27 cellular contexts compared by ENCODE assay signal in genomic region chr3:69675773-69676660, GRCh38.
DNase-seq lines count a peak whose midpoint lies in the region; ATAC-seq, FAIRE-seq and TF ChIP-seq lines count a peak whose summit lies in the region.
"Had no signal": no experiment of that assay in that cellular context is flagged by ENCODE, and none has a peak within 500 bp of the region (broad histone marks: within the 10 kb centered on the region; RNA-seq: fewer than 3 reads in every experiment).

No MANE protein-coding gene starts in this region.

- peak; percentile 68 for ATAC-seq in body of pancreas
- no peak for ATAC-seq in HG03025 (IDR thresholded peaks at IDR 0.05; ENCODE audit: low FRiP score, unreplicated experiment)
- ATAC-seq: CD8-positive, alpha-beta T cell; effector memory CD8-positive, alpha-beta T cell; GM23338 had no signal

- H2AFZ ChIP-seq in keratinocyte (ENCODE audit: control insufficient read depth, low read length) = no peak overlapping the region
- no peak overlapping the region for H2AFZ ChIP-seq in osteoblast (ENCODE audit: low read length)
- H2AFZ ChIP-seq: GM23338 had no signal

- intact Hi-C loops in body of pancreas (cut with DNase I) = loop anchor here (10.0 kb wide), 1 partner anchor 511 kb away; no protein-coding TSS in a partner anchor

- H3K4me1 Mint-ChIP-seq in activated T-cell treated with anti-CD3 and anti-CD28 coated beads, Interleukin-2, amount 50 U/mL, for 24 hours (ENCODE audit: low read depth) = no peaks in the 10 kb centered on the region
- H3K4me1 Mint-ChIP-seq: activated B cell treated with CpG ODN at 0.5 μM for 24 hours; activated naive CD8-positive, alpha-beta T cell treated with anti-CD3 and anti-CD28 coated beads, Interleukin-2, amount 10 ng/mL, durations not matched to agents 7 days and 5 days; GM23338 had no signal

- H3K36me3 Mint-ChIP-seq in activated T-cell treated with anti-CD3 and anti-CD28 coated beads, Interleukin-2, amount 50 U/mL, for 24 hours (ENCODE audit: low read depth) = no peaks in the 10 kb centered on the region
- H3K36me3 Mint-ChIP-seq: activated naive CD8-positive, alpha-beta T cell treated with anti-CD3 and anti-CD28 coated beads, Interleukin-2, amount 10 ng/mL, durations not matched to agents 7 days and 5 days; CD8-positive, alpha-beta T cell; type B pancreatic cell had no signal

- H3K9me1 ChIP-seq in keratinocyte (ENCODE audit: control insufficient read depth, extremely low read depth, insufficient read depth, low read length) = no peaks in the 10 kb centered on the region

- TF ChIP-seq CTCF in body of pancreas (IDR thresholded peaks at IDR 0.05) (no peak), keratinocyte (optimal IDR thresholded peaks at IDR 0.05 in 1 of 3, IDR thresholded peaks at IDR 0.05 in 1 of 3, conservative IDR thresholded peaks at IDR 0.05 in 1 of 3; ENCODE audit: extremely low read depth in 1 of 3, insufficient read depth in 2 of 3, low read length in 3 of 3) (no peak), osteoblast (IDR thresholded peaks at IDR 0.05; ENCODE audit: extremely low read depth, low read depth, low read length) (no peak)

- H3K27me3 Mint-ChIP-seq in activated T-cell treated with anti-CD3 and anti-CD28 coated beads, Interleukin-2, amount 50 U/mL, for 24 hours = peaks cover 7% of the 10 kb centered on the region
- H3K27me3 Mint-ChIP-seq: activated B cell treated with CpG ODN at 0.5 μM for 24 hours had no signal

- dilution Hi-C loops in keratinocyte (cut with MboI; ENCODE audit: extremely low pct_ligation_motif_present, low sequenced_read_pairs) = loop anchor here (25.0 kb wide), 1 partner anchor 286 kb away; no protein-coding TSS in a partner anchor

- H3K4me2 ChIP-seq in keratinocyte (ENCODE audit: control insufficient read depth, extremely low read depth, insufficient read depth, low read depth, low read length) = no peak overlapping the region
- H3K4me2 ChIP-seq in osteoblast (ENCODE audit: insufficient read depth, low read length) = no peak overlapping the region
- H3K4me2 ChIP-seq: GM23338 had no signal

- H3K36me3 ChIP-seq in body of pancreas (replicated peaks in 1 of 2; ENCODE audit: insufficient read depth in 1 of 2, low read depth in 2 of 2) = no peaks in the 10 kb centered on the region
- H3K36me3 ChIP-seq in keratinocyte (ENCODE audit: control insufficient read depth in 2 of 2, extremely low read depth in 1 of 2, insufficient read depth in 2 of 2, low read length in 2 of 2) = no peaks in the 10 kb centered on the region
- no peaks in the 10 kb centered on the region for H3K36me3 ChIP-seq in osteoblast (ENCODE audit: insufficient read depth, low read length)
- H3K36me3 ChIP-seq: esophagus muscularis mucosa, stomach had no signal

- H3K27ac ChIP-seq in body of pancreas (peak overlapping the region in 3 of 4 donors; percentile 11 to 34 (median 30)), keratinocyte (ENCODE audit: control insufficient read depth, insufficient read depth, low read length) (no peak overlapping the region), temporal lobe (ENCODE audit: low read depth, low read length) (peak overlapping the region; percentile 54), osteoblast (ENCODE audit: low read depth, low read length) (no peak overlapping the region)
- H3K27ac ChIP-seq: esophagus muscularis mucosa, stomach had no signal

- no peak overlapping the region for H3K9ac ChIP-seq in keratinocyte (ENCODE audit: control insufficient read depth, extremely low read depth, insufficient read depth, low read length)

- peak; percentile 23 for FAIRE-seq in keratinocyte (lab: Jason Lieb, UNC)
- FAIRE-seq: A204.1, frontal cortex, GM18507, islet of Langerhans had no signal

- 46 to 63% methylated on average over 6 of the region's 6 CpGs for WGBS in body of pancreas, 2 donors

- H3K4me3 ChIP-seq in body of pancreas (no peak overlapping the region), keratinocyte (ENCODE audit: control insufficient read depth in 2 of 3, extremely low read depth in 1 of 3, insufficient read depth in 2 of 3, low read depth in 1 of 3, low read length in 3 of 3) (no peak overlapping the region), osteoblast (ENCODE audit: insufficient read depth, low read length) (no peak overlapping the region)
- H3K4me3 ChIP-seq: esophagus muscularis mucosa, GM23338, stomach had no signal

- H3K9me3 ChIP-seq in body of pancreas (no peaks in the 10 kb centered on the region), keratinocyte (ENCODE audit: control insufficient read depth, low read depth, low read length) (no peaks in the 10 kb centered on the region), osteoblast (ENCODE audit: low read depth, low read length) (no peaks in the 10 kb centered on the region)
- H3K9me3 ChIP-seq: esophagus muscularis mucosa, stomach had no signal

- H3K27ac Mint-ChIP-seq in activated T-cell treated with anti-CD3 and anti-CD28 coated beads, Interleukin-2, amount 50 U/mL, for 24 hours = no peak overlapping the region
- H3K27ac Mint-ChIP-seq: activated B cell treated with CpG ODN at 0.5 μM for 24 hours; activated naive CD8-positive, alpha-beta T cell treated with anti-CD3 and anti-CD28 coated beads, Interleukin-2, amount 10 ng/mL, durations not matched to agents 7 days and 5 days; CD8-positive, alpha-beta T cell; effector memory CD8-positive, alpha-beta T cell; GM23338; type B pancreatic cell had no signal

- TF ChIP-seq POLR2A in body of pancreas (IDR thresholded peaks at IDR 0.05) = no peak

- H3K27me3 ChIP-seq in body of pancreas (no peaks in the 10 kb centered on the region), keratinocyte (ENCODE audit: control insufficient read depth, extremely low read depth, insufficient read depth, low read length) (no peaks in the 10 kb centered on the region), osteoblast (ENCODE audit: insufficient read depth, low read length) (peaks cover 5% of the 10 kb centered on the region)
- H3K27me3 ChIP-seq: esophagus muscularis mucosa, stomach had no signal

- peaks cover 7% of the 10 kb centered on the region for H3K4me1 ChIP-seq in body of pancreas
- H3K4me1 ChIP-seq in keratinocyte (ENCODE audit: control insufficient read depth, extremely low read depth, insufficient read depth, low read length) = no peaks in the 10 kb centered on the region
- no peaks in the 10 kb centered on the region for H3K4me1 ChIP-seq in osteoblast (ENCODE audit: insufficient read depth, low read length)

- no peak overlapping the region for H3K4me3 Mint-ChIP-seq in activated T-cell treated with anti-CD3 and anti-CD28 coated beads, Interleukin-2, amount 50 U/mL, for 24 hours
- H3K4me3 Mint-ChIP-seq: activated B cell treated with CpG ODN at 0.5 μM for 24 hours; activated naive CD8-positive, alpha-beta T cell treated with anti-CD3 and anti-CD28 coated beads, Interleukin-2, amount 10 ng/mL, durations not matched to agents 7 days and 5 days; CD8-positive, alpha-beta T cell; effector memory CD8-positive, alpha-beta T cell; GM23338; type B pancreatic cell had no signal

- H3K79me2 ChIP-seq in keratinocyte (ENCODE audit: control insufficient read depth, insufficient read depth, low read length) = no peaks in the 10 kb centered on the region
- H3K79me2 ChIP-seq in osteoblast (ENCODE audit: insufficient read depth, low read length) = no peaks in the 10 kb centered on the region

- H3K9me3 Mint-ChIP-seq in activated T-cell treated with anti-CD3 and anti-CD28 coated beads, Interleukin-2, amount 50 U/mL, for 24 hours = no peaks in the 10 kb centered on the region
- H3K9me3 Mint-ChIP-seq: activated B cell treated with CpG ODN at 0.5 μM for 24 hours; activated naive CD8-positive, alpha-beta T cell treated with anti-CD3 and anti-CD28 coated beads, Interleukin-2, amount 10 ng/mL, durations not matched to agents 7 days and 5 days; CD8-positive, alpha-beta T cell; effector memory CD8-positive, alpha-beta T cell; GM23338; type B pancreatic cell had no signal

- H4K20me1 ChIP-seq in keratinocyte (ENCODE audit: control insufficient read depth, extremely low read depth, insufficient read depth, low read length) (no peaks in the 10 kb centered on the region), osteoblast (ENCODE audit: insufficient read depth, low read length) (no peaks in the 10 kb centered on the region)

- peak; percentile 63 for DNase-seq in NCI-H748 (lab: John Stamatoyannopoulos, UW; ENCODE audit: unreplicated experiment)
- no peak for DNase-seq in NCI-H748 treated with DMSO at 0.1 percent for 48 hours (lab: John Stamatoyannopoulos, UW)
- DNase-seq in body of pancreas = peak in 1 of 4 donors; percentile 19
- DNase-seq in keratinocyte (ENCODE audit: low read depth, low spot score) = no peak
- no peak for DNase-seq in osteoblast (ENCODE audit: insufficient read length, low spot score, missing footprints)
- DNase-seq in activated T-cell treated with anti-CD3 and anti-CD28 coated beads, Interleukin-2, amount 50 U/mL, for 24 hours = no peak
- DNase-seq: activated B cell treated with CpG ODN at 0.5 μM for 24 hours; activated CD4-positive, alpha-beta T cell treated with anti-CD3 and anti-CD28 coated beads, Interleukin-2, amount 50 U/mL, for 4 hours; activated naive CD8-positive, alpha-beta T cell treated with anti-CD3 and anti-CD28 coated beads, Interleukin-2, amount 10 ng/mL, durations not matched to agents 7 days and 5 days; CD8-positive, alpha-beta T cell; cerebellar nuclear complex; effector memory CD8-positive, alpha-beta T cell; GDM1; hippocampal formation; NCI-H1694 treated with DMSO at 0.1 percent for 48 hours; NCI-H526 treated with DMSO at 0.1 percent for 48 hours; stimulated activated CD8-positive, alpha-beta memory T cell treated with anti-CD3 and anti-CD28 coated beads, Interleukin-4, amount 100 ng/mL, for 48 hours; stomach had no signal

Comparison
In these comparisons a context has a peak if more than half of its experiments do, and no peak if none do; other contexts are left out.
1. H3K27ac ChIP-seq: peak in body of pancreas (3 of 4) and temporal lobe (single experiment); none in keratinocyte (single experiment) and osteoblast (single experiment).